ENCODE assay signal across 8 cellular contexts in the genomic region with DNA sequence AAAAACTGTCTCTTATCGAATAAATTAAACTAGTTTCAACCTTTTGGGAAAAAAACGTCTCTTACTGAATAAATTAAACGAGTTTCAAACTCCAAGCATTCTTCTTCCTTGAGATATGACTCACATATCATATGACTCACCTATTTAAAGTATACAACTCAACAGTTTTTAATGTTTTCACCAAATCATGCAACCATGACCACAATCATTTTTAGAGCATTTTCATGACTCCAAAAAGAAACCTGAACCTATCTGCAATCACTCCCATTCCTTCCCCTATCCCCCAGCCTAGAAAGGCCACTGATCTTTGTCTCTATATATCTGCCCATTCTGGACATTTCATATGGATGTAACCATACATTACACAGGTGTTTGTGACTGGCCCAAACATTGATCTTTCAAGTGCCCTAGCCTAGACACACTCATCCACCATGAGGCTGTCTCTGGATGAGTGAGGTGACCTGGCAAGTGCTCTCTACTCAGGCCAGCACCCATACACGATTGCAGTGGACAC.
A peak's percentile ranks its signal among the peaks of the same experiment; 100 is the strongest.
DNase-seq lines count a peak whose midpoint lies in the region; ATAC-seq and TF ChIP-seq lines count a peak whose summit lies in the region.

No MANE protein-coding gene starts in this region.

- no peak overlapping the region for H3K4me3 Mint-ChIP-seq in activated CD4-positive, alpha-beta T cell treated with anti-CD3 and anti-CD28 coated beads, Interleukin-2, amount 10 ng/mL, durations not matched to agents 7 days and 5 days
- H3K4me3 Mint-ChIP-seq in dendritic cell treated with granulocyte-macrophage colony-stimulating factor and Interleukin-4, amounts not matched to agents 40 ng/mL and 50 ng/mL, for 4 days = no peak overlapping the region
- peak overlapping the region; percentile 0 to 1 for H3K4me3 Mint-ChIP-seq in stimulated activated naive B cell treated with anti-CD40 and anti-IgM and Interleukin-4, amounts not matched to agents 10 μg/mL and 1 μg/mL and 100 μg/mL, for 72 hours

- POLR2A ChIA-PET in activated CD4-positive, alpha-beta T cell treated with anti-CD3 and anti-CD28 coated beads, Interleukin-2, amount 10 ng/mL, durations not matched to agents 7 days and 5 days (lab: Charles Lee) = no interaction called here
- POLR2A ChIA-PET in HEK293T (lab: Yijun Ruan, JAX) = interaction anchor here (0.9 to 1.2 kb wide), 4 partner anchors 12 to 162 kb away, joined by 3 read pairs; no protein-coding TSS in a partner anchor

- intact Hi-C loops in dendritic cell treated with granulocyte-macrophage colony-stimulating factor and Interleukin-4, amounts not matched to agents 40 ng/mL and 50 ng/mL, for 4 days (cut with micrococcal nuclease) = no loop called here

- CTCF ChIA-PET in activated CD4-positive, alpha-beta T cell treated with anti-CD3 and anti-CD28 coated beads, Interleukin-2, amount 10 ng/mL, durations not matched to agents 7 days and 5 days (lab: Charles Lee) = no interaction called here
- CTCF ChIA-PET in HEK293T (lab: Yijun Ruan, JAX) = interaction anchor here (0.6 to 1.8 kb wide), 2 partner anchors 18 to 25 kb away, joined by 3 to 7 read pairs; no protein-coding TSS in a partner anchor

- H3K9me3 Mint-ChIP-seq in activated CD4-positive, alpha-beta T cell treated with anti-CD3 and anti-CD28 coated beads, Interleukin-2, amount 10 ng/mL, durations not matched to agents 7 days and 5 days = no peaks in the 10 kb centered on the region
- H3K9me3 Mint-ChIP-seq in dendritic cell treated with granulocyte-macrophage colony-stimulating factor and Interleukin-4, amounts not matched to agents 40 ng/mL and 50 ng/mL, for 4 days = no peaks in the 10 kb centered on the region
- H3K9me3 Mint-ChIP-seq in stimulated activated naive B cell treated with anti-CD40 and anti-IgM and Interleukin-4, amounts not matched to agents 10 μg/mL and 1 μg/mL and 100 μg/mL, for 72 hours = no peaks in the 10 kb centered on the region

- H3K4me1 Mint-ChIP-seq in activated CD4-positive, alpha-beta T cell treated with anti-CD3 and anti-CD28 coated beads, Interleukin-2, amount 10 ng/mL, durations not matched to agents 7 days and 5 days = peaks cover 66% of the 10 kb centered on the region
- H3K4me1 Mint-ChIP-seq in dendritic cell treated with granulocyte-macrophage colony-stimulating factor and Interleukin-4, amounts not matched to agents 40 ng/mL and 50 ng/mL, for 4 days (ENCODE audit: low read depth) = peaks cover 41% of the 10 kb centered on the region
- peaks cover 54 to 66% of the 10 kb centered on the region in 2 donors for H3K4me1 Mint-ChIP-seq in stimulated activated naive B cell treated with anti-CD40 and anti-IgM and Interleukin-4, amounts not matched to agents 10 μg/mL and 1 μg/mL and 100 μg/mL, for 72 hours

- peak; percentile 58 to 59 for ATAC-seq in stimulated activated naive B cell treated with anti-CD40 and anti-IgM and Interleukin-4, amounts not matched to agents 10 μg/mL and 1 μg/mL and 100 μg/mL, for 72 hours (replicated peaks)

- DNase-seq in activated CD4-positive, alpha-beta T cell treated with anti-CD3 and anti-CD28 coated beads, Interleukin-2, amount 10 ng/mL, durations not matched to agents 7 days and 5 days = no peak
- no peak for DNase-seq in activated CD4-positive, alpha-beta T cell treated with anti-CD3 and anti-CD28 coated beads for 1 hour
- peak; percentile 65 for DNase-seq in NCI-H226
- no peak for DNase-seq in stimulated activated naive B cell treated with anti-CD40 and anti-IgM and Interleukin-4, amounts not matched to agents 10 μg/mL and 1 μg/mL and 100 μg/mL, for 72 hours
- DNase-seq in NCI-H524 (lab: John Stamatoyannopoulos, UW) = no peak
- DNase-seq in HEK293T (ENCODE audit: extremely low spot score) = no peak
- DNase-seq in COLO668 (lab: John Stamatoyannopoulos, UW; ENCODE audit: unreplicated experiment) = no peak

- H3K36me3 Mint-ChIP-seq in activated CD4-positive, alpha-beta T cell treated with anti-CD3 and anti-CD28 coated beads, Interleukin-2, amount 10 ng/mL, durations not matched to agents 7 days and 5 days (ENCODE audit: low read depth) = peaks cover 68% of the 10 kb centered on the region
- peaks cover 62% of the 10 kb centered on the region for H3K36me3 Mint-ChIP-seq in dendritic cell treated with granulocyte-macrophage colony-stimulating factor and Interleukin-4, amounts not matched to agents 40 ng/mL and 50 ng/mL, for 4 days (ENCODE audit: low read depth)
- peaks cover 6 to 44% of the 10 kb centered on the region in 2 donors for H3K36me3 Mint-ChIP-seq in stimulated activated naive B cell treated with anti-CD40 and anti-IgM and Interleukin-4, amounts not matched to agents 10 μg/mL and 1 μg/mL and 100 μg/mL, for 72 hours

- H3K27ac Mint-ChIP-seq in activated CD4-positive, alpha-beta T cell treated with anti-CD3 and anti-CD28 coated beads, Interleukin-2, amount 10 ng/mL, durations not matched to agents 7 days and 5 days = peak overlapping the region; percentile 54
- H3K27ac Mint-ChIP-seq in dendritic cell treated with granulocyte-macrophage colony-stimulating factor and Interleukin-4, amounts not matched to agents 40 ng/mL and 50 ng/mL, for 4 days = peak overlapping the region; percentile 20
- H3K27ac Mint-ChIP-seq in stimulated activated naive B cell treated with anti-CD40 and anti-IgM and Interleukin-4, amounts not matched to agents 10 μg/mL and 1 μg/mL and 100 μg/mL, for 72 hours = peak overlapping the region; percentile 6

- no peaks in the 10 kb centered on the region for H3K27me3 Mint-ChIP-seq in activated CD4-positive, alpha-beta T cell treated with anti-CD3 and anti-CD28 coated beads, Interleukin-2, amount 10 ng/mL, durations not matched to agents 7 days and 5 days
- H3K27me3 Mint-ChIP-seq in dendritic cell treated with granulocyte-macrophage colony-stimulating factor and Interleukin-4, amounts not matched to agents 40 ng/mL and 50 ng/mL, for 4 days = no peaks in the 10 kb centered on the region
- H3K27me3 Mint-ChIP-seq in stimulated activated naive B cell treated with anti-CD40 and anti-IgM and Interleukin-4, amounts not matched to agents 10 μg/mL and 1 μg/mL and 100 μg/mL, for 72 hours = no peaks in the 10 kb centered on the region

TF ChIP-seq in HEK293T, 16 proteins besides CTCF, POLR2A, EP300 and RAD21:
- TF ChIP-seq ELF4 (IDR thresholded peaks at IDR 0.05) = no peak
- TF ChIP-seq NFRKB (IDR thresholded peaks at IDR 0.05) = no peak
- TF ChIP-seq, protein P1, sequence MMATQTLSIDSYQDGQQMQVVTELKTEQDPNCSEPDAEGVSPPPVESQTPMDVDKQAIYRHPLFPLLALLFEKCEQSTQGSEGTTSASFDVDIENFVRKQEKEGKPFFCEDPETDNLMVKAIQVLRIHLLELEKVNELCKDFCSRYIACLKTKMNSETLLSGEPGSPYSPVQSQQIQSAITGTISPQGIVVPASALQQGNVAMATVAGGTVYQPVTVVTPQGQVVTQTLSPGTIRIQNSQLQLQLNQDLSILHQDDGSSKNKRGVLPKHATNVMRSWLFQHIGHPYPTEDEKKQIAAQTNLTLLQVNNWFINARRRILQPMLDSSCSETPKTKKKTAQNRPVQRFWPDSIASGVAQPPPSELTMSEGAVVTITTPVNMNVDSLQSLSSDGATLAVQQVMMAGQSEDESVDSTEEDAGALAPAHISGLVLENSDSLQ (IDR thresholded peaks at IDR 0.05) = no peak
- TF ChIP-seq CTBP1 (IDR thresholded peaks at IDR 0.05; ENCODE audit: borderline replicate concordance) = no peak
- no peak for TF ChIP-seq HDGF (IDR thresholded peaks at IDR 0.05; ENCODE audit: borderline replicate concordance)
- TF ChIP-seq SP1 (IDR thresholded peaks at IDR 0.05) = no peak

Comparison
In these comparisons a context has a peak if more than half of its experiments do, and no peak if none do; other contexts are left out.
1. H3K4me3 Mint-ChIP-seq: peak in stimulated activated naive B cell treated with anti-CD40 and anti-IgM and Interleukin-4, amounts not matched to agents 10 μg/mL and 1 μg/mL and 100 μg/mL, for 72 hours (2 of 2); none in activated CD4-positive, alpha-beta T cell treated with anti-CD3 and anti-CD28 coated beads, Interleukin-2, amount 10 ng/mL, durations not matched to agents 7 days and 5 days (single experiment) and dendritic cell treated with granulocyte-macrophage colony-stimulating factor and Interleukin-4, amounts not matched to agents 40 ng/mL and 50 ng/mL, for 4 days (single experiment).
2. Peak in every context shown above with its lines, with median percentiles within 50 percentile points of each other: H3K27ac Mint-ChIP-seq.